Comparison of ENCODE assay signal across 23 cellular contexts in genomic region chr6:143021543-143021942, GRCh38.
"Had no signal": no experiment of that assay in that cellular context is flagged by ENCODE, and none has a peak within 500 bp of the region (broad histone marks: within the 10 kb centered on the region; RNA-seq: fewer than 3 reads in every experiment).

No MANE protein-coding gene starts in this region.

- H3K27ac Mint-ChIP-seq: immature natural killer cell, mesothelial cell of epicardium had no signal

- H3K27ac ChIP-seq: coronary artery, dorsolateral prefrontal cortex, esophagus muscularis mucosa, foreskin keratinocyte, gastroesophageal sphincter, heart left ventricle, hepatocyte, left lung, lower lobe of right lung had no signal

- ATAC-seq: foreskin keratinocyte, gastroesophageal sphincter, heart left ventricle, left colon, left lung, left ventricle myocardium superior, lower lobe of right lung, mucosa of descending colon had no signal

- H3K36me3 Mint-ChIP-seq: immature natural killer cell, mesothelial cell of epicardium had no signal

- H3K4me3 Mint-ChIP-seq: immature natural killer cell, mesothelial cell of epicardium had no signal

- FAIRE-seq: endothelial cell of umbilical vein had no signal

- H3K79me2 ChIP-seq: hepatocyte had no signal

- H3K36me3 ChIP-seq: esophagus muscularis mucosa, gastroesophageal sphincter, heart left ventricle, left lung, lower lobe of right lung had no signal

- H3K9me3 Mint-ChIP-seq: immature natural killer cell had no signal

- H3K4me1 Mint-ChIP-seq: immature natural killer cell, mesothelial cell of epicardium had no signal

- H3K4me1 ChIP-seq: foreskin keratinocyte, gastroesophageal sphincter, heart left ventricle, left lung, lower lobe of right lung had no signal

- H3K27me3 ChIP-seq: dorsolateral prefrontal cortex, esophagus muscularis mucosa, foreskin keratinocyte, gastroesophageal sphincter, heart left ventricle, hepatocyte, left lung had no signal

- DNase-seq: dermis blood vessel endothelial cell; dorsolateral prefrontal cortex; effector CD4-positive, alpha-beta T cell; effector memory CD4-positive, alpha-beta T cell; foreskin keratinocyte; heart left ventricle; hypothalamus; immature natural killer cell; islet precursor cell; kidney; kidney glomerular epithelial cell; left colon; left lung; left ventricle myocardium superior; lower lobe of right lung; mesenchymal stem cell; mucosa of descending colon had no signal

- H2AFZ ChIP-seq: hepatocyte had no signal

- H3K9me3 ChIP-seq: esophagus muscularis mucosa, gastroesophageal sphincter, left lung, lower lobe of right lung, mucosa of descending colon had no signal

- H3K4me3 ChIP-seq: coronary artery, dorsolateral prefrontal cortex, esophagus muscularis mucosa, gastroesophageal sphincter, heart left ventricle, hepatocyte, left lung, lower lobe of right lung, mucosa of descending colon had no signal

- H3K4me2 ChIP-seq: hepatocyte had no signal
